In genomic region chr15:62889141-62889661, GRCh38 we compare ENCODE assay signal across 14 cellular contexts.
"Had no signal": no experiment of that assay in that cellular context is flagged by ENCODE, and none has a peak within 500 bp of the region (broad histone marks: within the 10 kb centered on the region; RNA-seq: fewer than 3 reads in every experiment).

No MANE protein-coding gene starts in this region.

- ATAC-seq: activated CD4-positive, CD25-positive, alpha-beta regulatory T cell treated with anti-CD3 and anti-CD28 coated beads, Interleukin-2, amount 50 U/mL, for 24 hours; activated naive CD8-positive, alpha-beta T cell treated with anti-CD3 and anti-CD28 coated beads, Interleukin-2, amount 50 U/mL, for 24 hours; natural killer cell had no signal

- H3K36me3 ChIP-seq: ascending aorta, ovary, thyroid gland had no signal

- DNase-seq: activated CD4-positive, alpha-beta T cell treated with anti-CD3 and anti-CD28 coated beads, Interleukin-2, amount 50 U/mL, for 4 hours; activated naive CD4-positive, alpha-beta T cell treated with anti-CD3 and anti-CD28 coated beads for 36 hours; activated naive CD8-positive, alpha-beta T cell treated with anti-CD3 and anti-CD28 coated beads, Interleukin-2, amount 50 U/mL, for 24 hours; activated T-cell treated with anti-CD3 and anti-CD28 coated beads, Interleukin-2, amount 50 U/mL, for 1 hour; dorsolateral prefrontal cortex; endodermal cell; hippocampal formation; mesendoderm; natural killer cell; ovary; stimulated activated CD4-positive, alpha-beta T cell treated with anti-CD3 and anti-CD28 coated beads, Interleukin-1b, Interleukin-23, amount 100 ng/mL, for 48 hours had no signal

- H3K9me3 ChIP-seq: ascending aorta, ovary, thyroid gland had no signal

- H3K4me3 ChIP-seq: ascending aorta, dorsolateral prefrontal cortex, ovary, thyroid gland had no signal

- H3K4me1 ChIP-seq: ascending aorta had no signal

- H3K27me3 ChIP-seq: ascending aorta, dorsolateral prefrontal cortex, ovary, thyroid gland had no signal

- H3K27ac ChIP-seq: ascending aorta, dorsolateral prefrontal cortex, ovary had no signal
